In the genomic region with DNA sequence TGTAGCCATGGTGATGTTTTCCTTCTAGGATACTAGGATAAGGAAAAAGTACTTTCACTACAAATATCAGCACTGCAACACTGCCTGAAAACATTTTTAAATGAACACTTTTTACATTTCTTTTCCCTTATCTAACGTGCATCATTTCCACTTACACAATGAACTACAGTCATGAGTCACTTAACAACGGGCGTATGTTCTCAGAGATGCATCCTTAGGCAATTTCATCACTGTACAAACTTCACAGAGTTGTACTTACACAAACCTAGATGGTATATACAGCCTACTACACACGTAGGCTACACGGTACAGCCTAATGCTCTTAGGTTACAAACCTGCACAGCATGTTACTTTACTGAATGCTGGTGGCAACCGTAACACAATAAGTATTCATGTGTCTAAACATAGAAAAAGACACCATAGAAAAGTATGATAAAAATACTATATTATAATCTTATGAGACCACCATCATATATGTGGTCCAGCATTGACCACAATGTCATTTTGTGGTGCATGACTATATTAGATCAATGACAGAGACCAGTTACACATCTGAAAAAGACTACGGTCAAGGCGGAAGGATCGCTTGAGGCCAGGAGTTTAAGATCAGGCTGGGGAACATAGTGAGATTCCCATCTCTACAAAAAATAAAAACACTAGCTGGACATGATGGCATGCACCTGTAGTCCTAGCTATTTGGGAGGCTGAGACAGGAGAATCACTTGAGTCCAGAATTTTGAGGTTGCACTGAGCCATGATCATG, we compare ENCODE assay signal across 13 cellular contexts. TPM values are rescaled to one million over a fixed set of nuclear protein-coding genes. Genes with fewer than 3 reads are reported as not detected.
DNase-seq lines count a peak whose midpoint lies in the region; ATAC-seq, FAIRE-seq and TF ChIP-seq lines count a peak whose summit lies in the region.
"Had no signal": no experiment of that assay in that cellular context is flagged by ENCODE, and none has a peak within 500 bp of the region (broad histone marks: within the 10 kb centered on the region; RNA-seq: fewer than 3 reads in every experiment).

No MANE protein-coding gene starts in this region.

- H3K4me1 Mint-ChIP-seq in T-helper 2 cell treated with Interferon-gamma antibody and Interleukin-4, amounts not matched to agents 5 μg/mL and 100 μg/mL, for 36 hours (ENCODE audit: low read depth) = peaks cover 13% of the 10 kb centered on the region

- H3K27ac Mint-ChIP-seq in T-helper 2 cell treated with Interferon-gamma antibody and Interleukin-4, amounts not matched to agents 5 μg/mL and 100 μg/mL, for 36 hours = peak overlapping the region; percentile 20
- H3K27ac Mint-ChIP-seq: IgD-negative memory B cell; memory B cell; stimulated activated naive CD8-positive, alpha-beta T cell treated with anti-CD3 and anti-CD28 coated beads, Interleukin-15, Interleukin-2, amounts not matched to agents 100 ng/mL and 50 ng/mL, for 24 hours had no signal

- TF ChIP-seq RAD21 in HepG2 (CRISPR knock-in tag; IDR thresholded peaks at IDR 0.05) = no peak

- TF ChIP-seq EP300 in HepG2 (IDR thresholded peaks at IDR 0.05; ENCODE audit: low read depth in 2 of 2, low read length in 2 of 2) (no peak), HepG2 (CRISPR knock-in tag; IDR thresholded peaks at IDR 0.05; ENCODE audit: borderline replicate concordance) (no peak)

- H3K4me1 ChIP-seq in HepG2 (ENCODE audit: insufficient read depth, low read length) (peaks cover 10% of the 10 kb centered on the region), right lobe of liver (peaks cover 0 to 2% (median 0%) of the 10 kb centered on the region in 4 donors), esophagus squamous epithelium (peaks cover 0 to 48% (median 3%) of the 10 kb centered on the region in 3 donors)

- H3K4me3 Mint-ChIP-seq in T-helper 2 cell treated with Interferon-gamma antibody and Interleukin-4, amounts not matched to agents 5 μg/mL and 100 μg/mL, for 36 hours = no peak overlapping the region
- H3K4me3 Mint-ChIP-seq: IgD-negative memory B cell; memory B cell; stimulated activated naive CD8-positive, alpha-beta T cell treated with anti-CD3 and anti-CD28 coated beads, Interleukin-15, Interleukin-2, amounts not matched to agents 100 ng/mL and 50 ng/mL, for 24 hours had no signal

- no peaks in the 10 kb centered on the region for H3K27me3 ChIP-seq in HepG2 (ENCODE audit: control insufficient read depth in 1 of 2, insufficient read depth in 2 of 2, low read length in 2 of 2)
- H3K27me3 ChIP-seq in right lobe of liver = no peaks in the 10 kb centered on the region
- H3K27me3 ChIP-seq in esophagus squamous epithelium = no peaks in the 10 kb centered on the region
- H3K27me3 ChIP-seq: BLaER1 treated with 17β-estradiol and CSF1 and Interleukin-3, amounts not matched to agents 10 nM and 100 nM had no signal

- intact Hi-C loops in HepG2 (cut with micrococcal nuclease; ENCODE audit: unreplicated experiment) (no loop called here), right lobe of liver (cut with DNase I) (no loop called here), esophagus squamous epithelium (cut with DNase I) (no loop called here)

- POLR2A ChIA-PET in HepG2 (lab: Yijun Ruan, JAX) = no interaction called here

- H3K36me3 ChIP-seq in HepG2 (replicated peaks in 1 of 2; ENCODE audit: control insufficient read depth in 1 of 2, insufficient read depth in 2 of 2, low read length in 2 of 2) (peaks cover 6 to 40% of the 10 kb centered on the region in 2 experiments), right lobe of liver (peaks cover 0 to 33% (median 13%) of the 10 kb centered on the region in 4 donors), esophagus squamous epithelium (peaks cover 0 to 45% (median 7%) of the 10 kb centered on the region in 3 donors)

- peaks cover 57% of the 10 kb centered on the region for H3K79me2 ChIP-seq in HepG2 (ENCODE audit: insufficient read depth, low read length)

- 95% methylated on average over 9 of the region's 9 CpGs for WGBS in HepG2 (ENCODE audit: low lambda C conversion rate)
- 85% methylated on average over 9 of the region's 9 CpGs for WGBS in right lobe of liver (ENCODE audit: insufficient coverage, low coverage, low lambda C conversion rate, missing lambda C conversion rate)
- 57 to 67% methylated on average over 9 of the region's 9 CpGs for WGBS in esophagus squamous epithelium, 2 donors

- ATAC-seq in HepG2 (no peak), right lobe of liver (no peak), HG02759 (IDR thresholded peaks at IDR 0.05; ENCODE audit: unreplicated experiment) (no peak)

- no peaks in the 10 kb centered on the region for H3K9me3 Mint-ChIP-seq in T-helper 2 cell treated with Interferon-gamma antibody and Interleukin-4, amounts not matched to agents 5 μg/mL and 100 μg/mL, for 36 hours
- H3K9me3 Mint-ChIP-seq: IgD-negative memory B cell; memory B cell; stimulated activated naive CD8-positive, alpha-beta T cell treated with anti-CD3 and anti-CD28 coated beads, Interleukin-15, Interleukin-2, amounts not matched to agents 100 ng/mL and 50 ng/mL, for 24 hours had no signal

- CTCF ChIA-PET in HepG2 (lab: Yijun Ruan, JAX; ENCODE audit: low intra/inter-chr PET ratio, low total read pairs) = no interaction called here

- FAIRE-seq in HepG2 (lab: Jason Lieb, UNC) = no peak

- TF ChIP-seq POLR2A in HepG2 (IDR thresholded peaks at IDR 0.05; ENCODE audit: insufficient read depth in 1 of 2, low read depth in 2 of 2, low read length in 2 of 2) (no peak), right lobe of liver (IDR thresholded peaks at IDR 0.05) (no peak), esophagus squamous epithelium (IDR thresholded peaks at IDR 0.05) (no peak)

- H3K9me3 ChIP-seq in HepG2 (ENCODE audit: low read length) (no peaks in the 10 kb centered on the region), right lobe of liver (no peaks in the 10 kb centered on the region), esophagus squamous epithelium (no peaks in the 10 kb centered on the region)
- H3K9me3 ChIP-seq: BLaER1 treated with 17β-estradiol and CSF1 and Interleukin-3, amounts not matched to agents 10 nM and 100 nM had no signal

- H3K27ac ChIP-seq in HepG2 (ENCODE audit: extremely low read length, insufficient read depth, low read length) = no peak overlapping the region
- no peak overlapping the region for H3K27ac ChIP-seq in right lobe of liver
- peak overlapping the region in 2 of 4 donors; percentile 10 to 17 for H3K27ac ChIP-seq in esophagus squamous epithelium
- H3K27ac ChIP-seq: BLaER1 treated with 17β-estradiol and CSF1 and Interleukin-3, amounts not matched to agents 10 nM and 100 nM had no signal

- no peak overlapping the region for H2AFZ ChIP-seq in HepG2 (ENCODE audit: low read length)

- H4K20me1 ChIP-seq in HepG2 (ENCODE audit: insufficient read depth, low read length) = peaks cover 33% of the 10 kb centered on the region

- no TSS peak for BruUV-seq in HepG2 (replicated peaks; lab: Mats Ljungman, UMichigan)

- H3K9ac ChIP-seq in HepG2 (ENCODE audit: insufficient read depth, low read depth, low read length) = no peak overlapping the region
- H3K9ac ChIP-seq: BLaER1 treated with 17β-estradiol and CSF1 and Interleukin-3, amounts not matched to agents 10 nM and 100 nM had no signal

- TF ChIP-seq CTCF in HepG2 (CRISPR knock-in tag; IDR thresholded peaks at IDR 0.05) (no peak), right lobe of liver (IDR thresholded peaks at IDR 0.05) (no peak), fibroblast of pulmonary artery (IDR thresholded peaks at IDR 0.05; ENCODE audit: low read length, missing control alignments) (no peak), esophagus squamous epithelium (IDR thresholded peaks at IDR 0.05) (no peak)

- H3K4me2 ChIP-seq in HepG2 (ENCODE audit: low read depth, low read length) = no peak overlapping the region
- H3K4me2 ChIP-seq: BLaER1 treated with 17β-estradiol and CSF1 and Interleukin-3, amounts not matched to agents 10 nM and 100 nM had no signal

- peak; percentile 30 for DNase-seq in HepG2 (ENCODE audit: low spot score)
- DNase-seq in right lobe of liver = no peak
- DNase-seq in T-helper 2 cell treated with Interferon-gamma antibody and Interleukin-4, amounts not matched to agents 5 μg/mL and 100 μg/mL, for 36 hours (ENCODE audit: low spot score) = no peak
- DNase-seq in fibroblast of pulmonary artery (ENCODE audit: low read depth) = peak; percentile 96
- peak; percentile 38 for DNase-seq in stromal cell of bone marrow (ENCODE audit: low read depth)
- no peak for DNase-seq in NAMALWA (ENCODE audit: low spot score)
- no peak for DNase-seq in esophagus squamous epithelium (lab: John Stamatoyannopoulos, UW)
- DNase-seq: NCI-H446 had no signal

- no peaks in the 10 kb centered on the region for H3K27me3 Mint-ChIP-seq in T-helper 2 cell treated with Interferon-gamma antibody and Interleukin-4, amounts not matched to agents 5 μg/mL and 100 μg/mL, for 36 hours (ENCODE audit: low read depth)
- H3K27me3 Mint-ChIP-seq: IgD-negative memory B cell; memory B cell; stimulated activated naive CD8-positive, alpha-beta T cell treated with anti-CD3 and anti-CD28 coated beads, Interleukin-15, Interleukin-2, amounts not matched to agents 100 ng/mL and 50 ng/mL, for 24 hours had no signal

- H3K4me3 ChIP-seq in HepG2 (replicated peaks in 1 of 3; ENCODE audit: insufficient read depth in 1 of 3, low read depth in 2 of 3, low read length in 3 of 3) (no peak overlapping the region), right lobe of liver (no peak overlapping the region), fibroblast of pulmonary artery (replicated peaks; ENCODE audit: low read depth, low read length) (no peak overlapping the region), esophagus squamous epithelium (no peak overlapping the region)
- H3K4me3 ChIP-seq: BLaER1 treated with 17β-estradiol and CSF1 and Interleukin-3, amounts not matched to agents 10 nM and 100 nM had no signal

- H3K36me3 Mint-ChIP-seq in T-helper 2 cell treated with Interferon-gamma antibody and Interleukin-4, amounts not matched to agents 5 μg/mL and 100 μg/mL, for 36 hours (ENCODE audit: low read depth) = peaks cover 23% of the 10 kb centered on the region

- in situ Hi-C loops in HepG2 (cut with HindIII; ENCODE audit: extremely low pct_ligation_motif_present, low pct_unique_long_range_greater_than_20kb) = no loop called here

RNA-seq across cellular contexts. Expression of a gene that starts 39.8 kb away (rescaled TPM):
- total RNA-seq in HepG2 (2016; rRNA removed; fragmentation: Illumina TruSeq; extraction: Trizol) = 78.2 and 125 TPM in 2 replicates
- total RNA-seq in HepG2 (2016; cell fraction: cytosol; rRNA removed; fragmentation: Illumina TruSeq; extraction: Trizol; ENCODE audit: low read depth) = 29.3 and 31.3 TPM in 2 replicates
- total RNA-seq in HepG2 (2016; cell fraction: insoluble cytoplasmic fraction; rRNA removed; fragmentation: Illumina TruSeq; extraction: Trizol) = 75.2 and 121 TPM in 2 replicates
- 44.0 and 44.1 TPM in 2 replicates for total RNA-seq in HepG2 (2016; cell fraction: membrane; rRNA removed; fragmentation: Illumina TruSeq; extraction: Trizol)
- 116 and 120 TPM in 2 replicates for total RNA-seq in HepG2 (2016; cell fraction: nucleus; rRNA removed; fragmentation: Illumina TruSeq; extraction: Trizol)
- polyA plus RNA-seq in HepG2 (2011; rRNA removed) = 44.5 and 54.9 TPM in 2 replicates
- polyA plus RNA-seq in HepG2 (2011; cell fraction: cytosol; rRNA removed) = 21.2 and 32.4 TPM in 2 replicates
- polyA plus RNA-seq in HepG2 (2011; cell fraction: nucleus; rRNA removed) = 28.0 and 34.3 TPM in 2 replicates
- polyA plus RNA-seq in HepG2 (2012) = 37.7 and 54.6 TPM in 2 replicates
- polyA plus RNA-seq in HepG2 (2016; cell fraction: cytosol; fragmentation: Illumina TruSeq; extraction: Trizol; ENCODE audit: low read depth) = 19.8 and 20.7 TPM in 2 replicates
- 83.7 and 90.3 TPM in 2 replicates for polyA plus RNA-seq in HepG2 (2016; cell fraction: insoluble cytoplasmic fraction; fragmentation: Illumina TruSeq; extraction: Trizol; ENCODE audit: low read depth)
- 26.7 and 27.0 TPM in 2 replicates for polyA plus RNA-seq in HepG2 (2016; cell fraction: membrane; fragmentation: Illumina TruSeq; extraction: Trizol; ENCODE audit: low read depth)
- polyA plus RNA-seq in HepG2 (2016; cell fraction: nucleus; fragmentation: Illumina TruSeq; extraction: Trizol; ENCODE audit: insufficient read depth, low read depth) = 48.5 and 54.4 TPM in 2 replicates
- 27.8 and 38.2 TPM in 2 replicates for polyA minus RNA-seq in HepG2 (2011; rRNA and poly(A)+ RNA removed; ENCODE audit: low replicate concordance)
- 44.9 and 48.5 TPM in 2 replicates for polyA minus RNA-seq in HepG2 (2011; cell fraction: cytosol; rRNA and poly(A)+ RNA removed)
- polyA minus RNA-seq in HepG2 (2011; cell fraction: nucleus; rRNA and poly(A)+ RNA removed) = 188 and 197 TPM in 2 replicates
- total RNA-seq in right lobe of liver = 10 to 100 TPM; 15.6 to 38.3 (median 28.0) TPM
- total RNA-seq in esophagus squamous epithelium = 10 to 100 TPM; 15.6 to 41.8 (median 26.0) TPM

Comparison
In these comparisons a context has a peak if more than half of its experiments do, and no peak if none do; other contexts are left out.
1. DNase-seq: peak in HepG2 (single experiment), fibroblast of pulmonary artery (single experiment) and stromal cell of bone marrow (single experiment); none in right lobe of liver (0 of 3), T-helper 2 cell treated with Interferon-gamma antibody and Interleukin-4, amounts not matched to agents 5 μg/mL and 100 μg/mL, for 36 hours (single experiment), NAMALWA (single experiment) and esophagus squamous epithelium (single experiment).